Comparison of ENCODE assay signal across 12 cellular contexts in the genomic region with DNA sequence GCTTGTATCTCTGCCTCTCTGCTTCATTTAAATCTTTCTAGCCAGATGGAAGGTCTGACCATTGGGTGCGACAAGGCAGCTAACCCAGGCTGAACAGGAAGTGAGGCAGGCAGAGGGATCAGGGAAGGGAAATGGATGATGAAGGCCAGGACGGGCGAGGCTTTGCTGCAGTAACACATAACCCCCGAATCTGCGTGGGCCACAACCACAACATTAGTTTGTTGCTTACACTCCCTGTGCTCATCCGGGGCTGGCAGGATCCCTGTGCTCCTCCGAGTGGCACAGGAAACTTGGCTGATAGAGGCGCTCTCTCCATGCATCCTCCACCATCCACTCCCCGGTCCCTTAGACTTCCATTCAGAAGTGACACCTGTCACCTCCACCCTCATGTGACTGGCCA. TPM values are rescaled to one million over a fixed set of nuclear protein-coding genes. Genes with fewer than 3 reads are reported as not detected.
DNase-seq lines count a peak whose midpoint lies in the region; ATAC-seq and TF ChIP-seq lines count a peak whose summit lies in the region.
"Had no signal": no experiment of that assay in that cellular context is flagged by ENCODE, and none has a peak within 500 bp of the region (broad histone marks: within the 10 kb centered on the region; RNA-seq: fewer than 3 reads in every experiment).

No MANE protein-coding gene starts in this region.

- CTCF ChIA-PET in HCT116 (lab: Charles Lee) (interaction anchor here (1.0 to 2.1 kb wide), 6 partner anchors 20 to 120 kb away, joined by 3 to 11 read pairs (median 5); partner anchors contain the start of genes ALDH16A1 and RPS11), SK-N-SH (lab: Yijun Ruan, JAX) (interaction anchor here (0.9 to 2.6 kb wide), 13 partner anchors 8 to 98 kb away, joined by 3 to 16 read pairs (median 7); partner anchors contain the start of genes ALDH16A1, RPL13A and RPS11)

- BruUV-seq in HCT116 (replicated peaks; lab: Mats Ljungman, UMichigan) = no TSS peak

- peaks cover 20% of the 10 kb centered on the region for H3K36me3 Mint-ChIP-seq in activated CD4-positive, alpha-beta T cell treated with anti-CD3 and anti-CD28 coated beads, Interleukin-2, amount 10 ng/mL, durations not matched to agents 24 days and 14 days (ENCODE audit: low read depth)
- peaks cover 31% of the 10 kb centered on the region for H3K36me3 Mint-ChIP-seq in activated naive CD8-positive, alpha-beta T cell treated with anti-CD3 and anti-CD28 coated beads for 36 hours

- H3K4me3 Mint-ChIP-seq in activated CD4-positive, alpha-beta T cell treated with anti-CD3 and anti-CD28 coated beads, Interleukin-2, amount 10 ng/mL, durations not matched to agents 24 days and 14 days = peak overlapping the region; percentile 97
- peak overlapping the region; percentile 98 for H3K4me3 Mint-ChIP-seq in activated naive CD8-positive, alpha-beta T cell treated with anti-CD3 and anti-CD28 coated beads for 36 hours

- intact Hi-C loops in activated CD4-positive, alpha-beta T cell treated with anti-CD3 and anti-CD28 coated beads, Interleukin-2, amount 10 ng/mL, durations not matched to agents 24 days and 14 days (cut with micrococcal nuclease) = no loop called here
- intact Hi-C loops in HCT116 (cut with micrococcal nuclease) (no loop called here), posterior vena cava (cut with DNase I) (no loop called here)

- no peaks in the 10 kb centered on the region; a peak in 1 of 4 replicates for H3K36me3 ChIP-seq in HCT116 (ENCODE audit: control insufficient read depth in 1 of 2, insufficient read depth in 2 of 2, low read length in 2 of 2)
- no peaks in the 10 kb centered on the region for H3K36me3 ChIP-seq in SK-N-SH (replicated peaks in 1 of 2; ENCODE audit: control insufficient read depth in 1 of 2, insufficient read depth in 2 of 2, low read length in 1 of 2)

- peaks cover 35 to 60% of the 10 kb centered on the region in 2 experiments for H3K4me1 ChIP-seq in HCT116 (ENCODE audit: control insufficient read depth in 1 of 2, insufficient read depth in 2 of 2, low read length in 2 of 2)
- peaks cover 0 to 5% of the 10 kb centered on the region in 2 experiments; a peak in 2 of 4 replicates for H3K4me1 ChIP-seq in SK-N-SH (ENCODE audit: control insufficient read depth in 1 of 2, insufficient read depth in 2 of 2, low read depth in 1 of 2, low read length in 1 of 2)

- H3K79me2 ChIP-seq in HCT116 (ENCODE audit: insufficient read depth, low read length) (no peaks in the 10 kb centered on the region), SK-N-SH (ENCODE audit: insufficient read depth) (no peaks in the 10 kb centered on the region)

- no peaks in the 10 kb centered on the region for H3K27me3 Mint-ChIP-seq in activated CD4-positive, alpha-beta T cell treated with anti-CD3 and anti-CD28 coated beads, Interleukin-2, amount 10 ng/mL, durations not matched to agents 24 days and 14 days
- no peaks in the 10 kb centered on the region for H3K27me3 Mint-ChIP-seq in activated naive CD8-positive, alpha-beta T cell treated with anti-CD3 and anti-CD28 coated beads for 36 hours

- 80% methylated on average over 8 of the region's 9 CpGs for WGBS in SK-N-SH (ENCODE audit: low lambda C conversion rate)

- H3K9me2 ChIP-seq in HCT116 (ENCODE audit: insufficient read depth) = no peaks in the 10 kb centered on the region
- no peaks in the 10 kb centered on the region for H3K9me2 ChIP-seq in SK-N-SH

- peaks cover 3% of the 10 kb centered on the region for H3F3A ChIP-seq in SK-N-SH (replicated peaks; ENCODE audit: insufficient read depth)

- H3K27me3 ChIP-seq in HCT116 (ENCODE audit: insufficient read depth, low read length) (no peaks in the 10 kb centered on the region), SK-N-SH (ENCODE audit: insufficient read depth) (no peaks in the 10 kb centered on the region)
- H3K27me3 ChIP-seq: esophagus muscularis mucosa, tibial nerve had no signal

- RAD21 ChIA-PET in HCT116 (lab: Charles Lee; ENCODE audit: low non-redundant PET in 1 of 2, low total read pairs in 2 of 2, uncharacterized antibody in 2 of 2, unreplicated experiment in 2 of 2) = no interaction called here

- peak overlapping the region; percentile 48; the same call in 1 of the 2 replicates for H3K4me2 ChIP-seq in HCT116 (ENCODE audit: low read length)
- H3K4me2 ChIP-seq in SK-N-SH = no peak overlapping the region

- H3K9me3 ChIP-seq in HCT116 (ENCODE audit: control insufficient read depth in 1 of 2, insufficient read depth in 1 of 2, low read depth in 1 of 2, low read length in 2 of 2) = no peaks in the 10 kb centered on the region
- H3K9me3 ChIP-seq in SK-N-SH = no peaks in the 10 kb centered on the region
- H3K9me3 ChIP-seq: esophagus muscularis mucosa, tibial nerve had no signal

- TF ChIP-seq RAD21 in HCT116 (IDR thresholded peaks at IDR 0.05; ENCODE audit: low read depth) (no peak), SK-N-SH (IDR thresholded peaks at IDR 0.05; ENCODE audit: low read length) (no peak)

- H3K9ac ChIP-seq in HCT116 (ENCODE audit: low read length) (no peak overlapping the region), SK-N-SH (no peak overlapping the region)

- H3K27ac ChIP-seq in HCT116 (ENCODE audit: low read depth, low read length) (no peak overlapping the region), skin epidermis (peak overlapping the region in 12 of 21 experiments; percentile 38 to 94 (median 88)), SK-N-SH (ENCODE audit: low read depth in 2 of 2, low read length in 1 of 2) (no peak overlapping the region)

- no peaks in the 10 kb centered on the region for H3K9me3 Mint-ChIP-seq in activated CD4-positive, alpha-beta T cell treated with anti-CD3 and anti-CD28 coated beads, Interleukin-2, amount 10 ng/mL, durations not matched to agents 24 days and 14 days
- no peaks in the 10 kb centered on the region for H3K9me3 Mint-ChIP-seq in activated naive CD8-positive, alpha-beta T cell treated with anti-CD3 and anti-CD28 coated beads for 36 hours
- H3K9me3 Mint-ChIP-seq: H9 had no signal

- peaks cover 57% of the 10 kb centered on the region for H3K4me1 Mint-ChIP-seq in activated CD4-positive, alpha-beta T cell treated with anti-CD3 and anti-CD28 coated beads, Interleukin-2, amount 10 ng/mL, durations not matched to agents 24 days and 14 days
- H3K4me1 Mint-ChIP-seq in activated naive CD8-positive, alpha-beta T cell treated with anti-CD3 and anti-CD28 coated beads for 36 hours = peaks cover 59% of the 10 kb centered on the region

- H2AFZ ChIP-seq in HCT116 (ENCODE audit: low read depth, low read length, poor library complexity, severe bottlenecking) = no peak overlapping the region
- no peak overlapping the region for H2AFZ ChIP-seq in SK-N-SH (ENCODE audit: low read depth)

- TF ChIP-seq CTCF in HCT116 (IDR thresholded peaks at IDR 0.05 in 2 of 3, conservative IDR thresholded peaks at IDR 0.05 in 1 of 3; ENCODE audit: borderline replicate concordance in 1 of 3, insufficient read depth in 1 of 3, low read depth in 2 of 3, low read length in 2 of 3) = no peak
- no peak for TF ChIP-seq CTCF in SK-N-SH (IDR thresholded peaks at IDR 0.05)

- peak overlapping the region; percentile 90 for H3K27ac Mint-ChIP-seq in activated CD4-positive, alpha-beta T cell treated with anti-CD3 and anti-CD28 coated beads, Interleukin-2, amount 10 ng/mL, durations not matched to agents 24 days and 14 days
- H3K27ac Mint-ChIP-seq in activated naive CD8-positive, alpha-beta T cell treated with anti-CD3 and anti-CD28 coated beads for 36 hours = peak overlapping the region; percentile 95

- H4K20me1 ChIP-seq in HCT116 (ENCODE audit: insufficient read depth) (no peaks in the 10 kb centered on the region), SK-N-SH (ENCODE audit: insufficient read depth) (no peaks in the 10 kb centered on the region)

- POLR2A ChIA-PET in HCT116 (lab: Charles Lee) = interaction anchor here (0.9 to 1.6 kb wide), 2 partner anchors 20 kb away, joined by 3 to 4 read pairs; partner anchors contain the start of gene ALDH16A1
- POLR2A ChIA-PET in SK-N-SH (lab: Yijun Ruan, JAX) = no interaction called here

- no peak for TF ChIP-seq EP300 in SK-N-SH (IDR thresholded peaks at IDR 0.05; ENCODE audit: borderline replicate concordance in 1 of 2, low read depth in 1 of 2, low read length in 1 of 2)

- no peak for ATAC-seq in HCT116

- no peak for TF ChIP-seq POLR2A in HCT116 (IDR thresholded peaks at IDR 0.05; ENCODE audit: borderline replicate concordance, extremely low read depth, insufficient read depth, insufficient read length)

- no peak overlapping the region for H3K4me3 ChIP-seq in HCT116 (replicated peaks in 1 of 2; ENCODE audit: low read depth in 1 of 2, low read length in 2 of 2)
- H3K4me3 ChIP-seq in skin epidermis = no peak overlapping the region
- H3K4me3 ChIP-seq in SK-N-SH (ENCODE audit: low read depth in 2 of 2, low read length in 1 of 2) = no peak overlapping the region

- peak; percentile 73 for DNase-seq in activated CD4-positive, alpha-beta T cell treated with anti-CD3 and anti-CD28 coated beads, Interleukin-2, amount 10 ng/mL, durations not matched to agents 24 days and 14 days
- DNase-seq in activated CD4-positive, alpha-beta T cell treated with anti-CD3 and anti-CD28 coated beads, Interleukin-2, amount 50 U/mL, for 1 hour = no peak
- DNase-seq in HCT116 (ENCODE audit: low read depth, low spot score) (no peak), posterior vena cava (ENCODE audit: low spot score) (no peak), SK-N-SH (no peak), ureter (ENCODE audit: low spot score) (no peak)
- DNase-seq in activated naive CD8-positive, alpha-beta T cell treated with anti-CD3 and anti-CD28 coated beads for 36 hours = no peak
- DNase-seq: EL, H9 had no signal

RNA-seq across cellular contexts. Expression of gene FLT3LG, which starts 1.1 kb away (rescaled TPM):
- 51.8 and 57.6 TPM in 2 replicates for total RNA-seq in activated CD4-positive, alpha-beta T cell treated with anti-CD3 and anti-CD28 coated beads, Interleukin-2, amount 10 ng/mL, durations not matched to agents 24 days and 14 days
- total RNA-seq in HCT116 (2021; ENCODE audit: unreplicated experiment) (3.8 TPM), posterior vena cava (10 to 100 TPM in 1 of 2 donors, 1 to 10 TPM in 1; 7.3 to 12.0 TPM), ureter (12.7 TPM)
- polyA plus RNA-seq in HCT116 (2012) = 2.5 and 4.0 TPM in 2 replicates
- total RNA-seq in activated naive CD8-positive, alpha-beta T cell treated with anti-CD3 and anti-CD28 coated beads for 36 hours = 10 to 100 TPM; 61.0 to 63.5 TPM
- 4.0 and 6.4 TPM in 2 replicates for polyA plus RNA-seq in SK-N-SH (2012; rRNA removed)
- polyA plus RNA-seq in SK-N-SH (2012; cell fraction: cytosol; rRNA removed) = 2.0 and 3.1 TPM in 2 replicates
- polyA plus RNA-seq in SK-N-SH (2012; cell fraction: nucleus; rRNA removed) = 6.6 and 7.5 TPM in 2 replicates

RNA-seq across cellular contexts. Expression of gene RPL13A, which starts 14.5 kb away (rescaled TPM):
- 3,031 and 3,032 TPM in 2 replicates for total RNA-seq in activated CD4-positive, alpha-beta T cell treated with anti-CD3 and anti-CD28 coated beads, Interleukin-2, amount 10 ng/mL, durations not matched to agents 24 days and 14 days
- total RNA-seq in HCT116 (2021; ENCODE audit: unreplicated experiment) (3,719 TPM), posterior vena cava (1,000 to 10,000 TPM; 1,658 to 1,769 TPM), ureter (3,508 TPM)
- 4,853 and 5,472 TPM in 2 replicates for polyA plus RNA-seq in HCT116 (2012)
- 1,000 to 10,000 TPM; 3,663 to 3,691 TPM for total RNA-seq in activated naive CD8-positive, alpha-beta T cell treated with anti-CD3 and anti-CD28 coated beads for 36 hours
- polyA plus RNA-seq in SK-N-SH (2012; rRNA removed) = 2,604 and 2,748 TPM in 2 replicates
- polyA plus RNA-seq in SK-N-SH (2012; cell fraction: cytosol; rRNA removed) = 2,326 and 2,436 TPM in 2 replicates
- polyA plus RNA-seq in SK-N-SH (2012; cell fraction: nucleus; rRNA removed) = 1,109 and 1,392 TPM in 2 replicates

RNA-seq across cellular contexts. Expression of gene ALDH16A1, which starts 19.9 kb away (rescaled TPM):
- total RNA-seq in activated CD4-positive, alpha-beta T cell treated with anti-CD3 and anti-CD28 coated beads, Interleukin-2, amount 10 ng/mL, durations not matched to agents 24 days and 14 days = 27.2 and 28.4 TPM in 2 replicates
- 22.8 TPM for total RNA-seq in HCT116 (2021; ENCODE audit: unreplicated experiment)
- 22.6 and 25.5 TPM in 2 replicates for polyA plus RNA-seq in HCT116 (2012)
- total RNA-seq in activated naive CD8-positive, alpha-beta T cell treated with anti-CD3 and anti-CD28 coated beads for 36 hours = 10 to 100 TPM; 34.4 to 42.0 TPM
- 10 to 100 TPM; 17.3 to 24.2 TPM for total RNA-seq in posterior vena cava
- polyA plus RNA-seq in SK-N-SH (2012; rRNA removed) = 13.6 and 15.7 TPM in 2 replicates
- polyA plus RNA-seq in SK-N-SH (2012; cell fraction: cytosol; rRNA removed) = 4.0 and 10.0 TPM in 2 replicates
- polyA plus RNA-seq in SK-N-SH (2012; cell fraction: nucleus; rRNA removed) = 44.6 and 65.5 TPM in 2 replicates
- 24.0 TPM for total RNA-seq in ureter

RNA-seq across cellular contexts. Expression of gene PIH1D1, which starts 21.3 kb away (rescaled TPM):
- 134 and 135 TPM in 2 replicates for total RNA-seq in activated CD4-positive, alpha-beta T cell treated with anti-CD3 and anti-CD28 coated beads, Interleukin-2, amount 10 ng/mL, durations not matched to agents 24 days and 14 days
- 152 TPM for total RNA-seq in HCT116 (2021; ENCODE audit: unreplicated experiment)
- 165 and 183 TPM in 2 replicates for polyA plus RNA-seq in HCT116 (2012)
- total RNA-seq in activated naive CD8-positive, alpha-beta T cell treated with anti-CD3 and anti-CD28 coated beads for 36 hours = 100 to 1,000 TPM; 140 to 141 TPM
- 10 to 100 TPM; 34.4 to 36.6 TPM for total RNA-seq in posterior vena cava
- polyA plus RNA-seq in SK-N-SH (2012; rRNA removed) = 145 and 157 TPM in 2 replicates
- 112 and 120 TPM in 2 replicates for polyA plus RNA-seq in SK-N-SH (2012; cell fraction: cytosol; rRNA removed)
- 301 and 343 TPM in 2 replicates for polyA plus RNA-seq in SK-N-SH (2012; cell fraction: nucleus; rRNA removed)
- total RNA-seq in ureter = 47.4 TPM

RNA-seq across cellular contexts. Expression of gene RPS11, which starts 23.3 kb away (rescaled TPM):
- 2,059 and 2,078 TPM in 2 replicates for total RNA-seq in activated CD4-positive, alpha-beta T cell treated with anti-CD3 and anti-CD28 coated beads, Interleukin-2, amount 10 ng/mL, durations not matched to agents 24 days and 14 days
- total RNA-seq in HCT116 (2021; ENCODE audit: unreplicated experiment) (2,353 TPM), posterior vena cava (1,000 to 10,000 TPM; 1,242 to 1,344 TPM), ureter (1,912 TPM)
- 4,962 and 5,407 TPM in 2 replicates for polyA plus RNA-seq in HCT116 (2012)
- 1,000 to 10,000 TPM; 2,825 to 2,867 TPM for total RNA-seq in activated naive CD8-positive, alpha-beta T cell treated with anti-CD3 and anti-CD28 coated beads for 36 hours
- polyA plus RNA-seq in SK-N-SH (2012; rRNA removed) = 6,915 and 7,579 TPM in 2 replicates
- 7,077 and 7,731 TPM in 2 replicates for polyA plus RNA-seq in SK-N-SH (2012; cell fraction: cytosol; rRNA removed)
- 2,096 and 3,427 TPM in 2 replicates for polyA plus RNA-seq in SK-N-SH (2012; cell fraction: nucleus; rRNA removed)

Comparison
In these comparisons a context has a peak if more than half of its experiments do, and no peak if none do; other contexts are left out.
1. H3K27ac ChIP-seq: peak in skin epidermis (12 of 21); none in HCT116 (single experiment) and SK-N-SH (0 of 2).